35 cellular contexts compared by ENCODE assay signal in genomic region chr15:98628216-98628615, GRCh38.
"Had no signal": no experiment of that assay in that cellular context is flagged by ENCODE, and none has a peak within 500 bp of the region (broad histone marks: within the 10 kb centered on the region; RNA-seq: fewer than 3 reads in every experiment).

No MANE protein-coding gene starts in this region.

- H3K27ac Mint-ChIP-seq: activated CD4-positive, alpha-beta T cell treated with anti-CD3 and anti-CD28 coated beads, Interleukin-2, amount 10 ng/mL, durations not matched to agents 24 days and 14 days; activated CD8-positive, alpha-beta T cell treated with anti-CD3 and anti-CD28 coated beads for 36 hours; activated naive CD4-positive, alpha-beta T cell treated with anti-CD3 and anti-CD28 coated beads for 36 hours; activated naive CD4-positive, alpha-beta T cell treated with anti-CD3 and anti-CD28 coated beads, Interleukin-2, amount 50 U/mL, for 72 hours; activated T-cell treated with anti-CD3 and anti-CD28 coated beads, Interleukin-2, amount 50 U/mL, for 24 hours; activated T-helper 1 cell treated with anti-CD3 and anti-CD28 coated beads, Interleukin-12 subunit alpha, Interleukin-12 subunit beta, Interleukin-2, Interleukin-4 antibody, amounts not matched to agents 30 ng/mL and 10 ng/mL and 1 ng/mL, durations not matched to agents 14 hours and 24 hours and 36 hours had no signal

- H3K36me3 Mint-ChIP-seq: activated naive CD4-positive, alpha-beta T cell treated with anti-CD3 and anti-CD28 coated beads, Interleukin-2, amount 50 U/mL, for 72 hours had no signal

- H3K9me3 Mint-ChIP-seq: activated CD4-positive, alpha-beta T cell treated with anti-CD3 and anti-CD28 coated beads, Interleukin-2, amount 10 ng/mL, durations not matched to agents 24 days and 14 days; activated CD8-positive, alpha-beta T cell treated with anti-CD3 and anti-CD28 coated beads for 36 hours; activated naive CD4-positive, alpha-beta T cell treated with anti-CD3 and anti-CD28 coated beads for 36 hours; activated naive CD4-positive, alpha-beta T cell treated with anti-CD3 and anti-CD28 coated beads, Interleukin-2, amount 50 U/mL, for 72 hours; activated T-cell treated with anti-CD3 and anti-CD28 coated beads, Interleukin-2, amount 50 U/mL, for 24 hours; activated T-helper 1 cell treated with anti-CD3 and anti-CD28 coated beads, Interleukin-12 subunit alpha, Interleukin-12 subunit beta, Interleukin-2, Interleukin-4 antibody, amounts not matched to agents 30 ng/mL and 10 ng/mL and 1 ng/mL, durations not matched to agents 14 hours and 24 hours and 36 hours; central memory CD8-positive, alpha-beta T cell had no signal

- H3K36me3 ChIP-seq: ascending aorta, cardiac muscle cell, MG63, Peyer's patch, WERI-Rb-1 had no signal

- H3K9me3 ChIP-seq: ascending aorta, MG63, Peyer's patch had no signal

- H3K4me1 Mint-ChIP-seq: activated CD4-positive, alpha-beta T cell treated with anti-CD3 and anti-CD28 coated beads, Interleukin-2, amount 10 ng/mL, durations not matched to agents 24 days and 14 days; central memory CD8-positive, alpha-beta T cell had no signal

- H3K4me3 ChIP-seq: ascending aorta, cardiac muscle cell, MG63, Peyer's patch had no signal

- H3K27ac ChIP-seq: ascending aorta, cardiac muscle cell, Peyer's patch, WERI-Rb-1 had no signal

- DNase-seq: activated CD4-positive, alpha-beta T cell treated with anti-CD3 and anti-CD28 coated beads, Interleukin-2, amount 10 ng/mL, durations not matched to agents 24 days and 14 days; activated CD4-positive, alpha-beta T cell treated with anti-CD3 and anti-CD28 coated beads, Interleukin-2, amount 50 U/mL, for 4 hours; activated CD4-positive, CD25-positive, alpha-beta regulatory T cell; activated CD8-positive, alpha-beta T cell treated with anti-CD3 and anti-CD28 coated beads for 36 hours; activated gamma-delta T cell treated with Interleukin-2 at 50 U/mL for 16 hours; activated naive CD4-positive, alpha-beta T cell treated with anti-CD3 and anti-CD28 coated beads for 36 hours; activated T-cell treated with anti-CD3 and anti-CD28 coated beads, Interleukin-2, amount 50 U/mL, for 24 hours; amygdala; Kasumi-1; KG1; MG63; NCI-H1048; NCI-H1105 treated with DMSO at 0.1 percent for 48 hours; NCI-H1436; NCI-H1694; NCI-H1930; NCI-H2081 treated with DMSO at 0.1 percent for 48 hours; NCI-H345; NCI-H510A; NCI-H526; NCI-H748 treated with DMSO at 0.1 percent for 48 hours; NK-92 treated with Interleukin-12 subunit alpha and Interleukin-12 subunit beta, amount 100 ng/mL, for 24 hours; PC-3; Peyer's patch; RPMI8226; SHP77 treated with DMSO at 0.1 percent for 48 hours; SW 1271; T-helper 1 cell; T1000; WERI-Rb-1 had no signal

- H3K4me3 Mint-ChIP-seq: activated CD4-positive, alpha-beta T cell treated with anti-CD3 and anti-CD28 coated beads, Interleukin-2, amount 10 ng/mL, durations not matched to agents 24 days and 14 days; activated CD8-positive, alpha-beta T cell treated with anti-CD3 and anti-CD28 coated beads for 36 hours; activated naive CD4-positive, alpha-beta T cell treated with anti-CD3 and anti-CD28 coated beads for 36 hours; activated T-cell treated with anti-CD3 and anti-CD28 coated beads, Interleukin-2, amount 50 U/mL, for 24 hours; activated T-helper 1 cell treated with anti-CD3 and anti-CD28 coated beads, Interleukin-12 subunit alpha, Interleukin-12 subunit beta, Interleukin-2, Interleukin-4 antibody, amounts not matched to agents 30 ng/mL and 10 ng/mL and 1 ng/mL, durations not matched to agents 14 hours and 24 hours and 36 hours; central memory CD8-positive, alpha-beta T cell had no signal

- H3K27me3 ChIP-seq: ascending aorta, cardiac muscle cell, MG63, Peyer's patch had no signal

- H3K4me1 ChIP-seq: ascending aorta, Peyer's patch had no signal
